In the genomic region with DNA sequence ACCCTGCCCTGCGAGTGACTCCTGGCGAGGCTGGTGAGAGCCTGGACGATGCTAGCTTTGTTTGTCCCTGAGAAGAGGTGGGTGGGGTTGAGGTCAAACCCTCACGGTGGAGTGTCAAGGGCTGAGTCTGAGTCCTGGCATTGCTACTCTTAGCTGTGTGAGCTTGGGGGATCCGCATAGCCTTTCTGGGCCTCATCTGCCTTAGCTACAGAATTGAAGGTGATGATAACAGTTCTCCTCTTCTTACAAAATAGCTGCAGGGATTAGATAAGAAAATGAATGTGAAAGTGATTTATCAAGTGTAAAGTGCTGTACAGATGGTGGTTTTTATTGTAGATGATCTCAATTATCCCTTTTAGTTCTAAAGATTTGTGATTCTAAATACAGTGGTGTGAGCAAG, we compare ENCODE assay signal across 1 cellular context.
TF ChIP-seq lines count a peak whose summit lies in the region.

No MANE protein-coding gene starts in this region.

TF ChIP-seq in K562, 482 proteins besides CTCF, POLR2A, EP300 and RAD21 (continued from another document):
- TF ChIP-seq, protein P1, sequence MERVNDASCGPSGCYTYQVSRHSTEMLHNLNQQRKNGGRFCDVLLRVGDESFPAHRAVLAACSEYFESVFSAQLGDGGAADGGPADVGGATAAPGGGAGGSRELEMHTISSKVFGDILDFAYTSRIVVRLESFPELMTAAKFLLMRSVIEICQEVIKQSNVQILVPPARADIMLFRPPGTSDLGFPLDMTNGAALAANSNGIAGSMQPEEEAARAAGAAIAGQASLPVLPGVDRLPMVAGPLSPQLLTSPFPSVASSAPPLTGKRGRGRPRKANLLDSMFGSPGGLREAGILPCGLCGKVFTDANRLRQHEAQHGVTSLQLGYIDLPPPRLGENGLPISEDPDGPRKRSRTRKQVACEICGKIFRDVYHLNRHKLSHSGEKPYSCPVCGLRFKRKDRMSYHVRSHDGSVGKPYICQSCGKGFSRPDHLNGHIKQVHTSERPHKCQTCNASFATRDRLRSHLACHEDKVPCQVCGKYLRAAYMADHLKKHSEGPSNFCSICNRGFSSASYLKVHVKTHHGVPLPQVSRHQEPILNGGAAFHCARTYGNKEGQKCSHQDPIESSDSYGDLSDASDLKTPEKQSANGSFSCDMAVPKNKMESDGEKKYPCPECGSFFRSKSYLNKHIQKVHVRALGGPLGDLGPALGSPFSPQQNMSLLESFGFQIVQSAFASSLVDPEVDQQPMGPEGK (CRISPR knock-in tag; IDR thresholded peaks at IDR 0.05; ENCODE audit: borderline replicate concordance) = no peak
- TF ChIP-seq PHF20 (IDR thresholded peaks at IDR 0.05; ENCODE audit: partially characterized antibody) = no peak
- no peak for TF ChIP-seq CHD4 (IDR thresholded peaks at IDR 0.05; ENCODE audit: insufficient read depth, insufficient replicate concordance, low read depth, low read length, poor library complexity, severe bottlenecking)
- TF ChIP-seq PCBP2 (IDR thresholded peaks at IDR 0.05; ENCODE audit: low read depth, low read length, poor library complexity, severe bottlenecking) = no peak
- TF ChIP-seq OTX1 (CRISPR knock-in tag; IDR thresholded peaks at IDR 0.05) = no peak
- TF ChIP-seq TCF3 (CRISPR knock-in tag; IDR thresholded peaks at IDR 0.05) = peak; percentile 34; the same call in 1 of the 2 replicates
- TF ChIP-seq TOE1 (IDR thresholded peaks at IDR 0.05; ENCODE audit: borderline replicate concordance) = no peak
- no peak for TF ChIP-seq TOE1 (CRISPR knock-in tag; IDR thresholded peaks at IDR 0.05; ENCODE audit: borderline replicate concordance, low read depth)
- TF ChIP-seq C11orf30 (IDR thresholded peaks at IDR 0.05; ENCODE audit: low read depth) = no peak
- TF ChIP-seq POLR2AphosphoS2 (IDR thresholded peaks at IDR 0.05; ENCODE audit: low read length) = no peak
- no peak for TF ChIP-seq ZNF134 (CRISPR knock-in tag; conservative IDR thresholded peaks at IDR 0.05)
- no peak for TF ChIP-seq ZNF589 (CRISPR knock-in tag; IDR thresholded peaks at IDR 0.05; ENCODE audit: low read depth)
- no peak for TF ChIP-seq WHSC1 (IDR thresholded peaks at IDR 0.05; ENCODE audit: low read length)
- TF ChIP-seq, protein P2, sequence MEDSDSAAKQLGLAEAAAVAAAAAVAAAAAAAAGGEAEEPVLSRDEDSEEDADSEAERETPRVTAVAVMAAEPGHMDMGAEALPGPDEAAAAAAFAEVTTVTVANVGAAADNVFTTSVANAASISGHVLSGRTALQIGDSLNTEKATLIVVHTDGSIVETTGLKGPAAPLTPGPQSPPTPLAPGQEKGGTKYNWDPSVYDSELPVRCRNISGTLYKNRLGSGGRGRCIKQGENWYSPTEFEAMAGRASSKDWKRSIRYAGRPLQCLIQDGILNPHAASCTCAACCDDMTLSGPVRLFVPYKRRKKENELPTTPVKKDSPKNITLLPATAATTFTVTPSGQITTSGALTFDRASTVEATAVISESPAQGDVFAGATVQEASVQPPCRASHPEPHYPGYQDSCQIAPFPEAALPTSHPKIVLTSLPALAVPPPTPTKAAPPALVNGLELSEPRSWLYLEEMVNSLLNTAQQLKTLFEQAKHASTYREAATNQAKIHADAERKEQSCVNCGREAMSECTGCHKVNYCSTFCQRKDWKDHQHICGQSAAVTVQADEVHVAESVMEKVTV (CRISPR knock-in tag; IDR thresholded peaks at IDR 0.05) = no peak
- TF ChIP-seq SIRT6 (IDR thresholded peaks at IDR 0.05; ENCODE audit: low read depth, low read length) = no peak
- TF ChIP-seq, protein P3, sequence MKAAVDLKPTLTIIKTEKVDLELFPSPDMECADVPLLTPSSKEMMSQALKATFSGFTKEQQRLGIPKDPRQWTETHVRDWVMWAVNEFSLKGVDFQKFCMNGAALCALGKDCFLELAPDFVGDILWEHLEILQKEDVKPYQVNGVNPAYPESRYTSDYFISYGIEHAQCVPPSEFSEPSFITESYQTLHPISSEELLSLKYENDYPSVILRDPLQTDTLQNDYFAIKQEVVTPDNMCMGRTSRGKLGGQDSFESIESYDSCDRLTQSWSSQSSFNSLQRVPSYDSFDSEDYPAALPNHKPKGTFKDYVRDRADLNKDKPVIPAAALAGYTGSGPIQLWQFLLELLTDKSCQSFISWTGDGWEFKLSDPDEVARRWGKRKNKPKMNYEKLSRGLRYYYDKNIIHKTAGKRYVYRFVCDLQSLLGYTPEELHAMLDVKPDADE (conservative IDR thresholded peaks at IDR 0.05; ENCODE audit: control insufficient read depth, low read depth, low read length) = no peak
- no peak for TF ChIP-seq RHOXF2B (CRISPR knock-in tag; conservative IDR thresholded peaks at IDR 0.05)
- TF ChIP-seq KAT7 (CRISPR knock-in tag; IDR thresholded peaks at IDR 0.05; ENCODE audit: borderline replicate concordance) = no peak
- TF ChIP-seq ZSCAN32 (CRISPR knock-in tag; IDR thresholded peaks at IDR 0.05) = no peak
- peak; percentile 60 for TF ChIP-seq TAL1 (IDR thresholded peaks at IDR 0.05)
- TF ChIP-seq, protein P4, sequence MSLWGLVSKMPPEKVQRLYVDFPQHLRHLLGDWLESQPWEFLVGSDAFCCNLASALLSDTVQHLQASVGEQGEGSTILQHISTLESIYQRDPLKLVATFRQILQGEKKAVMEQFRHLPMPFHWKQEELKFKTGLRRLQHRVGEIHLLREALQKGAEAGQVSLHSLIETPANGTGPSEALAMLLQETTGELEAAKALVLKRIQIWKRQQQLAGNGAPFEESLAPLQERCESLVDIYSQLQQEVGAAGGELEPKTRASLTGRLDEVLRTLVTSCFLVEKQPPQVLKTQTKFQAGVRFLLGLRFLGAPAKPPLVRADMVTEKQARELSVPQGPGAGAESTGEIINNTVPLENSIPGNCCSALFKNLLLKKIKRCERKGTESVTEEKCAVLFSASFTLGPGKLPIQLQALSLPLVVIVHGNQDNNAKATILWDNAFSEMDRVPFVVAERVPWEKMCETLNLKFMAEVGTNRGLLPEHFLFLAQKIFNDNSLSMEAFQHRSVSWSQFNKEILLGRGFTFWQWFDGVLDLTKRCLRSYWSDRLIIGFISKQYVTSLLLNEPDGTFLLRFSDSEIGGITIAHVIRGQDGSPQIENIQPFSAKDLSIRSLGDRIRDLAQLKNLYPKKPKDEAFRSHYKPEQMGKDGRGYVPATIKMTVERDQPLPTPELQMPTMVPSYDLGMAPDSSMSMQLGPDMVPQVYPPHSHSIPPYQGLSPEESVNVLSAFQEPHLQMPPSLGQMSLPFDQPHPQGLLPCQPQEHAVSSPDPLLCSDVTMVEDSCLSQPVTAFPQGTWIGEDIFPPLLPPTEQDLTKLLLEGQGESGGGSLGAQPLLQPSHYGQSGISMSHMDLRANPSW (CRISPR knock-in tag; IDR thresholded peaks at IDR 0.05) = no peak
- TF ChIP-seq, protein P5, sequence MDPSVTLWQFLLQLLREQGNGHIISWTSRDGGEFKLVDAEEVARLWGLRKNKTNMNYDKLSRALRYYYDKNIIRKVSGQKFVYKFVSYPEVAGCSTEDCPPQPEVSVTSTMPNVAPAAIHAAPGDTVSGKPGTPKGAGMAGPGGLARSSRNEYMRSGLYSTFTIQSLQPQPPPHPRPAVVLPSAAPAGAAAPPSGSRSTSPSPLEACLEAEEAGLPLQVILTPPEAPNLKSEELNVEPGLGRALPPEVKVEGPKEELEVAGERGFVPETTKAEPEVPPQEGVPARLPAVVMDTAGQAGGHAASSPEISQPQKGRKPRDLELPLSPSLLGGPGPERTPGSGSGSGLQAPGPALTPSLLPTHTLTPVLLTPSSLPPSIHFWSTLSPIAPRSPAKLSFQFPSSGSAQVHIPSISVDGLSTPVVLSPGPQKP (CRISPR knock-in tag; IDR thresholded peaks at IDR 0.05) = no peak
- no peak for TF ChIP-seq MTA1 (IDR thresholded peaks at IDR 0.05; ENCODE audit: borderline replicate concordance)
- TF ChIP-seq SNRNP70 (optimal IDR thresholded peaks at IDR 0.05; ENCODE audit: low read depth, low read length) = no peak
- TF ChIP-seq, protein P6, sequence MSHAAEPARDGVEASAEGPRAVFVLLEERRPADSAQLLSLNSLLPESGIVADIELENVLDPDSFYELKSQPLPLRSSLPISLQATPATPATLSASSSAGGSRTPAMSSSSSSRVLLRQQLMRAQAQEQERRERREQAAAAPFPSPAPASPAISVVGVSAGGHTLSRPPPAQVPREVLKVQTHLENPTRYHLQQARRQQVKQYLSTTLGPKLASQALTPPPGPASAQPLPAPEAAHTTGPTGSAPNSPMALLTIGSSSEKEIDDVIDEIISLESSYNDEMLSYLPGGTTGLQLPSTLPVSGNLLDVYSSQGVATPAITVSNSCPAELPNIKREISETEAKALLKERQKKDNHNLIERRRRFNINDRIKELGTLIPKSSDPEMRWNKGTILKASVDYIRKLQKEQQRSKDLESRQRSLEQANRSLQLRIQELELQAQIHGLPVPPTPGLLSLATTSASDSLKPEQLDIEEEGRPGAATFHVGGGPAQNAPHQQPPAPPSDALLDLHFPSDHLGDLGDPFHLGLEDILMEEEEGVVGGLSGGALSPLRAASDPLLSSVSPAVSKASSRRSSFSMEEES (CRISPR knock-in tag; IDR thresholded peaks at IDR 0.05) = no peak
- TF ChIP-seq, protein P7, sequence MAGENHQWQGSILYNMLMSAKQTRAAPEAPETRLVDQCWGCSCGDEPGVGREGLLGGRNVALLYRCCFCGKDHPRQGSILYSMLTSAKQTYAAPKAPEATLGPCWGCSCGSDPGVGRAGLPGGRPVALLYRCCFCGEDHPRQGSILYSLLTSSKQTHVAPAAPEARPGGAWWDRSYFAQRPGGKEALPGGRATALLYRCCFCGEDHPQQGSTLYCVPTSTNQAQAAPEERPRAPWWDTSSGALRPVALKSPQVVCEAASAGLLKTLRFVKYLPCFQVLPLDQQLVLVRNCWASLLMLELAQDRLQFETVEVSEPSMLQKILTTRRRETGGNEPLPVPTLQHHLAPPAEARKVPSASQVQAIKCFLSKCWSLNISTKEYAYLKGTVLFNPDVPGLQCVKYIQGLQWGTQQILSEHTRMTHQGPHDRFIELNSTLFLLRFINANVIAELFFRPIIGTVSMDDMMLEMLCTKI (IDR thresholded peaks at IDR 0.05; ENCODE audit: partially characterized antibody) = no peak
- TF ChIP-seq DIDO1 (tag; IDR thresholded peaks at IDR 0.05; ENCODE audit: low read depth) = no peak
- TF ChIP-seq, protein P8, sequence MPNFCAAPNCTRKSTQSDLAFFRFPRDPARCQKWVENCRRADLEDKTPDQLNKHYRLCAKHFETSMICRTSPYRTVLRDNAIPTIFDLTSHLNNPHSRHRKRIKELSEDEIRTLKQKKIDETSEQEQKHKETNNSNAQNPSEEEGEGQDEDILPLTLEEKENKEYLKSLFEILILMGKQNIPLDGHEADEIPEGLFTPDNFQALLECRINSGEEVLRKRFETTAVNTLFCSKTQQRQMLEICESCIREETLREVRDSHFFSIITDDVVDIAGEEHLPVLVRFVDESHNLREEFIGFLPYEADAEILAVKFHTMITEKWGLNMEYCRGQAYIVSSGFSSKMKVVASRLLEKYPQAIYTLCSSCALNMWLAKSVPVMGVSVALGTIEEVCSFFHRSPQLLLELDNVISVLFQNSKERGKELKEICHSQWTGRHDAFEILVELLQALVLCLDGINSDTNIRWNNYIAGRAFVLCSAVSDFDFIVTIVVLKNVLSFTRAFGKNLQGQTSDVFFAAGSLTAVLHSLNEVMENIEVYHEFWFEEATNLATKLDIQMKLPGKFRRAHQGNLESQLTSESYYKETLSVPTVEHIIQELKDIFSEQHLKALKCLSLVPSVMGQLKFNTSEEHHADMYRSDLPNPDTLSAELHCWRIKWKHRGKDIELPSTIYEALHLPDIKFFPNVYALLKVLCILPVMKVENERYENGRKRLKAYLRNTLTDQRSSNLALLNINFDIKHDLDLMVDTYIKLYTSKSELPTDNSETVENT (CRISPR knock-in tag; IDR thresholded peaks at IDR 0.05) = no peak
- no peak for TF ChIP-seq KLF16 (IDR thresholded peaks at IDR 0.05)
- no peak for TF ChIP-seq HLTF (IDR thresholded peaks at IDR 0.05)
- peak; percentile 58 for TF ChIP-seq ADNP (tag; IDR thresholded peaks at IDR 0.05)
- TF ChIP-seq, protein P9, sequence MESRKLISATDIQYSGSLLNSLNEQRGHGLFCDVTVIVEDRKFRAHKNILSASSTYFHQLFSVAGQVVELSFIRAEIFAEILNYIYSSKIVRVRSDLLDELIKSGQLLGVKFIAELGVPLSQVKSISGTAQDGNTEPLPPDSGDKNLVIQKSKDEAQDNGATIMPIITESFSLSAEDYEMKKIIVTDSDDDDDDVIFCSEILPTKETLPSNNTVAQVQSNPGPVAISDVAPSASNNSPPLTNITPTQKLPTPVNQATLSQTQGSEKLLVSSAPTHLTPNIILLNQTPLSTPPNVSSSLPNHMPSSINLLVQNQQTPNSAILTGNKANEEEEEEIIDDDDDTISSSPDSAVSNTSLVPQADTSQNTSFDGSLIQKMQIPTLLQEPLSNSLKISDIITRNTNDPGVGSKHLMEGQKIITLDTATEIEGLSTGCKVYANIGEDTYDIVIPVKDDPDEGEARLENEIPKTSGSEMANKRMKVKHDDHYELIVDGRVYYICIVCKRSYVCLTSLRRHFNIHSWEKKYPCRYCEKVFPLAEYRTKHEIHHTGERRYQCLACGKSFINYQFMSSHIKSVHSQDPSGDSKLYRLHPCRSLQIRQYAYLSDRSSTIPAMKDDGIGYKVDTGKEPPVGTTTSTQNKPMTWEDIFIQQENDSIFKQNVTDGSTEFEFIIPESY (CRISPR knock-in tag; IDR thresholded peaks at IDR 0.05) = no peak
- no peak for TF ChIP-seq HDAC8 (tag; IDR thresholded peaks at IDR 0.05)
